In genomic region chr3:175226444-175226843, GRCh38 we compare ENCODE assay signal across 38 cellular contexts.
"Had no signal": no experiment of that assay in that cellular context is flagged by ENCODE, and none has a peak within 500 bp of the region (broad histone marks: within the 10 kb centered on the region; RNA-seq: fewer than 3 reads in every experiment).

No MANE protein-coding gene starts in this region.

- H3K4me3 Mint-ChIP-seq: activated B cell treated with CpG ODN at 0.5 μM for 24 hours; activated CD4-positive, alpha-beta memory T cell treated with anti-CD3 and anti-CD28 coated beads for 36 hours; activated CD4-positive, alpha-beta T cell treated with anti-CD3 and anti-CD28 coated beads, Interleukin-2, amount 10 ng/mL, durations not matched to agents 24 days and 14 days; activated CD8-positive, alpha-beta T cell treated with anti-CD3 and anti-CD28 coated beads for 36 hours; activated naive CD4-positive, alpha-beta T cell treated with anti-CD3 and anti-CD28 coated beads, Interleukin-2, amount 10 ng/mL, durations not matched to agents 7 days and 5 days; activated naive CD4-positive, alpha-beta T cell treated with anti-CD3 and anti-CD28 coated beads, Interleukin-2, amount 50 U/mL, for 24 hours; activated naive CD8-positive, alpha-beta T cell; activated naive CD8-positive, alpha-beta T cell treated with anti-CD3 and anti-CD28 coated beads, Interleukin-2, amount 10 ng/mL, durations not matched to agents 7 days and 5 days; activated naive CD8-positive, alpha-beta T cell treated with anti-CD3 and anti-CD28 coated beads, Interleukin-2, amount 50 U/mL, for 24 hours; brain; central memory CD8-positive, alpha-beta T cell; T-helper 1 cell treated with Interleukin-12 subunit alpha and Interleukin-12 subunit beta and Interleukin-4 antibody, amounts not matched to agents 30 μg/mL and 1 μg/mL, for 36 hours; T-helper 2 cell treated with Interferon-gamma antibody and Interleukin-4, amounts not matched to agents 5 μg/mL and 100 μg/mL, for 36 hours had no signal

- ATAC-seq: activated CD8-positive, alpha-beta T cell treated with anti-CD3 and anti-CD28 coated beads for 36 hours; activated naive CD8-positive, alpha-beta T cell treated with anti-CD3 and anti-CD28 coated beads, Interleukin-2, amount 50 U/mL, for 24 hours had no signal

- H3K4me1 Mint-ChIP-seq: activated B cell treated with CpG ODN at 0.5 μM for 24 hours; activated CD4-positive, alpha-beta T cell treated with anti-CD3 and anti-CD28 coated beads, Interleukin-2, amount 10 ng/mL, durations not matched to agents 24 days and 14 days; activated naive CD4-positive, alpha-beta T cell treated with anti-CD3 and anti-CD28 coated beads, Interleukin-2, amount 10 ng/mL, durations not matched to agents 7 days and 5 days; activated naive CD4-positive, alpha-beta T cell treated with anti-CD3 and anti-CD28 coated beads, Interleukin-2, amount 50 U/mL, for 24 hours; activated naive CD8-positive, alpha-beta T cell treated with anti-CD3 and anti-CD28 coated beads, Interleukin-2, amount 10 ng/mL, durations not matched to agents 7 days and 5 days; activated naive CD8-positive, alpha-beta T cell treated with anti-CD3 and anti-CD28 coated beads, Interleukin-2, amount 50 U/mL, for 24 hours; brain; central memory CD8-positive, alpha-beta T cell had no signal

- H3K27me3 Mint-ChIP-seq: activated B cell treated with CpG ODN at 0.5 μM for 24 hours; activated CD4-positive, alpha-beta memory T cell treated with anti-CD3 and anti-CD28 coated beads for 36 hours; activated CD4-positive, alpha-beta T cell treated with anti-CD3 and anti-CD28 coated beads, Interleukin-2, amount 10 ng/mL, durations not matched to agents 24 days and 14 days; activated CD8-positive, alpha-beta T cell treated with anti-CD3 and anti-CD28 coated beads for 36 hours; activated naive CD4-positive, alpha-beta T cell treated with anti-CD3 and anti-CD28 coated beads, Interleukin-2, amount 10 ng/mL, durations not matched to agents 7 days and 5 days; activated naive CD4-positive, alpha-beta T cell treated with anti-CD3 and anti-CD28 coated beads, Interleukin-2, amount 50 U/mL, for 24 hours; activated naive CD8-positive, alpha-beta T cell; activated naive CD8-positive, alpha-beta T cell treated with anti-CD3 and anti-CD28 coated beads, Interleukin-2, amount 10 ng/mL, durations not matched to agents 7 days and 5 days; activated naive CD8-positive, alpha-beta T cell treated with anti-CD3 and anti-CD28 coated beads, Interleukin-2, amount 50 U/mL, for 24 hours; brain; central memory CD8-positive, alpha-beta T cell had no signal

- DNase-seq: activated B cell treated with CpG ODN at 0.5 μM for 24 hours; activated CD4-positive, alpha-beta memory T cell treated with anti-CD3 and anti-CD28 coated beads for 36 hours; activated CD4-positive, alpha-beta T cell treated with anti-CD3 and anti-CD28 coated beads for 4 hours; activated CD4-positive, alpha-beta T cell treated with anti-CD3 and anti-CD28 coated beads, Interleukin-2, amount 10 ng/mL, durations not matched to agents 24 days and 14 days; activated CD4-positive, alpha-beta T cell treated with anti-CD3 and anti-CD28 coated beads, Interleukin-2, amount 50 U/mL, for 1 hour; activated CD4-positive, alpha-beta T cell treated with anti-CD3 and anti-CD28 coated beads, Interleukin-2, amount 50 U/mL, for 4 hours; activated CD4-positive, CD25-positive, alpha-beta regulatory T cell treated with anti-CD3 and anti-CD28 coated beads, Interleukin-2, amount 50 U/mL, for 72 hours; activated CD8-positive, alpha-beta memory T cell treated with anti-CD3 and anti-CD28 coated beads, Interleukin-2, amount 50 U/mL, for 4 hours; activated CD8-positive, alpha-beta T cell treated with anti-CD3 and anti-CD28 coated beads for 36 hours; activated effector memory CD4-positive, alpha-beta T cell treated with Interleukin-2 at 50 U/mL for 16 hours; activated gamma-delta T cell; activated naive CD4-positive, alpha-beta T cell treated with anti-CD3 and anti-CD28 coated beads, Interleukin-2, amount 10 ng/mL, durations not matched to agents 7 days and 5 days; activated naive CD4-positive, alpha-beta T cell treated with Interleukin-2 at 50 U/mL for 16 hours; activated naive CD8-positive, alpha-beta T cell treated with anti-CD3 and anti-CD28 coated beads, Interleukin-2, amount 10 ng/mL, durations not matched to agents 7 days and 5 days; activated naive CD8-positive, alpha-beta T cell treated with anti-CD3 and anti-CD28 coated beads, Interleukin-2, amount 50 U/mL, for 24 hours; activated T-cell treated with anti-CD3 and anti-CD28 coated beads for 4 hours; activated T-cell treated with anti-CD3 and anti-CD28 coated beads, Interleukin-2, amount 50 U/mL, for 1 hour; activated T-cell treated with anti-CD3 and anti-CD28 coated beads, Interleukin-2, amount 50 U/mL, for 48 hours; adrenal gland; amygdala; anterior cingulate cortex; caudate nucleus; cerebellar nuclear complex; T-helper 1 cell; T-helper 2 cell; T-helper 9 cell had no signal

- FAIRE-seq: bronchial epithelial cell, TTC549 had no signal

- H3K4me3 ChIP-seq: adrenal gland, ascending aorta, cardiac muscle cell had no signal

- H3K27ac ChIP-seq: adrenal gland, ascending aorta, cardiac muscle cell, VCaP had no signal

- H3K27me3 ChIP-seq: adrenal gland, ascending aorta, cardiac muscle cell had no signal

- H3K4me1 ChIP-seq: adrenal gland, ascending aorta had no signal

- H3K36me3 Mint-ChIP-seq: activated CD4-positive, alpha-beta memory T cell treated with anti-CD3 and anti-CD28 coated beads for 36 hours; activated naive CD4-positive, alpha-beta T cell treated with anti-CD3 and anti-CD28 coated beads, Interleukin-2, amount 10 ng/mL, durations not matched to agents 7 days and 5 days; activated naive CD4-positive, alpha-beta T cell treated with anti-CD3 and anti-CD28 coated beads, Interleukin-2, amount 50 U/mL, for 24 hours; activated naive CD8-positive, alpha-beta T cell; activated naive CD8-positive, alpha-beta T cell treated with anti-CD3 and anti-CD28 coated beads, Interleukin-2, amount 10 ng/mL, durations not matched to agents 7 days and 5 days; brain had no signal

- H3K9me3 ChIP-seq: ascending aorta had no signal

- H3K9me3 Mint-ChIP-seq: activated B cell treated with CpG ODN at 0.5 μM for 24 hours; activated CD4-positive, alpha-beta T cell treated with anti-CD3 and anti-CD28 coated beads, Interleukin-2, amount 10 ng/mL, durations not matched to agents 24 days and 14 days; activated CD8-positive, alpha-beta T cell treated with anti-CD3 and anti-CD28 coated beads for 36 hours; activated naive CD4-positive, alpha-beta T cell treated with anti-CD3 and anti-CD28 coated beads, Interleukin-2, amount 10 ng/mL, durations not matched to agents 7 days and 5 days; activated naive CD4-positive, alpha-beta T cell treated with anti-CD3 and anti-CD28 coated beads, Interleukin-2, amount 50 U/mL, for 24 hours; activated naive CD8-positive, alpha-beta T cell treated with anti-CD3 and anti-CD28 coated beads, Interleukin-2, amount 10 ng/mL, durations not matched to agents 7 days and 5 days; activated naive CD8-positive, alpha-beta T cell treated with anti-CD3 and anti-CD28 coated beads, Interleukin-2, amount 50 U/mL, for 24 hours; T-helper 1 cell treated with Interleukin-12 subunit alpha and Interleukin-12 subunit beta and Interleukin-4 antibody, amounts not matched to agents 30 μg/mL and 1 μg/mL, for 36 hours; T-helper 2 cell treated with Interferon-gamma antibody and Interleukin-4, amounts not matched to agents 5 μg/mL and 100 μg/mL, for 36 hours had no signal

- H3K36me3 ChIP-seq: adrenal gland, ascending aorta, cardiac muscle cell had no signal

- H3K27ac Mint-ChIP-seq: activated B cell treated with CpG ODN at 0.5 μM for 24 hours; activated CD4-positive, alpha-beta memory T cell treated with anti-CD3 and anti-CD28 coated beads for 36 hours; activated CD4-positive, alpha-beta T cell treated with anti-CD3 and anti-CD28 coated beads, Interleukin-2, amount 10 ng/mL, durations not matched to agents 24 days and 14 days; activated CD8-positive, alpha-beta T cell treated with anti-CD3 and anti-CD28 coated beads for 36 hours; activated naive CD4-positive, alpha-beta T cell treated with anti-CD3 and anti-CD28 coated beads, Interleukin-2, amount 10 ng/mL, durations not matched to agents 7 days and 5 days; activated naive CD4-positive, alpha-beta T cell treated with anti-CD3 and anti-CD28 coated beads, Interleukin-2, amount 50 U/mL, for 24 hours; activated naive CD8-positive, alpha-beta T cell; activated naive CD8-positive, alpha-beta T cell treated with anti-CD3 and anti-CD28 coated beads, Interleukin-2, amount 10 ng/mL, durations not matched to agents 7 days and 5 days; activated naive CD8-positive, alpha-beta T cell treated with anti-CD3 and anti-CD28 coated beads, Interleukin-2, amount 50 U/mL, for 24 hours; activated T-helper 2 cell treated with anti-CD3 and anti-CD28 coated beads, Interferon-gamma antibody, Interleukin-2, Interleukin-4, amounts not matched to agents 10 μg/mL and 5 μg/mL and 100 μg/mL, durations not matched to agents 14 hours and 24 hours and 36 hours; brain; T-helper 1 cell treated with Interleukin-12 subunit alpha and Interleukin-12 subunit beta and Interleukin-4 antibody, amounts not matched to agents 30 μg/mL and 1 μg/mL, for 36 hours; T-helper 2 cell treated with Interferon-gamma antibody and Interleukin-4, amounts not matched to agents 5 μg/mL and 100 μg/mL, for 36 hours had no signal
